8 cellular contexts compared by ENCODE assay signal in genomic region chr6:14743465-14744211, GRCh38.
DNase-seq lines count a peak whose midpoint lies in the region; ATAC-seq, FAIRE-seq and TF ChIP-seq lines count a peak whose summit lies in the region.

No MANE protein-coding gene starts in this region.

- no peaks in the 10 kb centered on the region for H3K79me2 ChIP-seq in astrocyte (ENCODE audit: insufficient read depth, low read length)

- no peaks in the 10 kb centered on the region for H3K9me3 ChIP-seq in astrocyte (ENCODE audit: insufficient read depth, low read depth, low read length)

- H3K27ac ChIP-seq in astrocyte (ENCODE audit: low read depth, low read length): peak overlapping the region; percentile 100

- no peak for TF ChIP-seq CTCF in astrocyte (IDR thresholded peaks at IDR 0.05; ENCODE audit: insufficient read depth, low read depth, low read length)

- ATAC-seq in GM19351 (IDR thresholded peaks at IDR 0.05; ENCODE audit: unreplicated experiment) (peak; percentile 53), GM18873 (IDR thresholded peaks at IDR 0.05; ENCODE audit: low FRiP score, unreplicated experiment) (no peak)
- ATAC-seq in stimulated activated effector memory CD8-positive, alpha-beta T cell treated with anti-CD3 and anti-CD28 coated beads, Interleukin-12 subunit alpha, Interleukin-12 subunit beta, amount 100 ng/mL, for 72 hours: peak; percentile 92

- no peaks in the 10 kb centered on the region for H3K36me3 ChIP-seq in astrocyte (ENCODE audit: insufficient read depth, low read length)

- H3K27me3 ChIP-seq in astrocyte (ENCODE audit: insufficient read depth, low read length): no peaks in the 10 kb centered on the region

- peak overlapping the region; percentile 91 for H3K9ac ChIP-seq in astrocyte (ENCODE audit: low read length)

- H3K9me3 Mint-ChIP-seq in astrocyte (ENCODE audit: unreplicated experiment): no peaks in the 10 kb centered on the region
- peaks cover 8% of the 10 kb centered on the region for H3K9me3 Mint-ChIP-seq in stimulated activated effector memory CD8-positive, alpha-beta T cell treated with anti-CD3 and anti-CD28 coated beads, Interleukin-12 subunit alpha, Interleukin-12 subunit beta, amount 100 ng/mL, for 72 hours

- peaks cover 4% of the 10 kb centered on the region for H3K36me3 Mint-ChIP-seq in astrocyte (ENCODE audit: low read depth, unreplicated experiment)
- peaks cover 24% of the 10 kb centered on the region for H3K36me3 Mint-ChIP-seq in stimulated activated effector memory CD8-positive, alpha-beta T cell treated with anti-CD3 and anti-CD28 coated beads, Interleukin-12 subunit alpha, Interleukin-12 subunit beta, amount 100 ng/mL, for 72 hours

- peak overlapping the region; percentile 100 for H3K27ac Mint-ChIP-seq in astrocyte (ENCODE audit: unreplicated experiment)
- H3K27ac Mint-ChIP-seq in stimulated activated effector memory CD8-positive, alpha-beta T cell treated with anti-CD3 and anti-CD28 coated beads, Interleukin-12 subunit alpha, Interleukin-12 subunit beta, amount 100 ng/mL, for 72 hours: peak overlapping the region; percentile 97

- peaks cover 22% of the 10 kb centered on the region for H3K4me1 ChIP-seq in astrocyte (ENCODE audit: insufficient read depth, low read length)

- H3K4me3 Mint-ChIP-seq in astrocyte (ENCODE audit: unreplicated experiment): peak overlapping the region; percentile 51
- peak overlapping the region; percentile 61 for H3K4me3 Mint-ChIP-seq in stimulated activated effector memory CD8-positive, alpha-beta T cell treated with anti-CD3 and anti-CD28 coated beads, Interleukin-12 subunit alpha, Interleukin-12 subunit beta, amount 100 ng/mL, for 72 hours

- no peaks in the 10 kb centered on the region for H3K27me3 Mint-ChIP-seq in astrocyte (ENCODE audit: low read depth, unreplicated experiment)

- FAIRE-seq in astrocyte (lab: Jason Lieb, UNC) (peak; percentile 99), GM19239 (lab: Jason Lieb, UNC) (no peak)

- peak overlapping the region; percentile 73 for H3K4me2 ChIP-seq in astrocyte (ENCODE audit: low read length)

- DNase-seq in SKM-1 treated with dmso at 0.1 percent for 144 hours (lab: John Stamatoyannopoulos, UW; ENCODE audit: unreplicated experiment) (peak; percentile 62), astrocyte (ENCODE audit: low read depth) (peak; percentile 99), lung microvascular endothelial cell (ENCODE audit: low read depth in 2 of 2) (peak; percentile 26 to 96), GM19239 (ENCODE audit: insufficient read length, low spot score) (no peak), T-helper 9 cell (no peak)
- peak; percentile 35 to 83 for DNase-seq in stimulated activated effector memory CD8-positive, alpha-beta T cell treated with anti-CD3 and anti-CD28 coated beads, Interleukin-12 subunit alpha, Interleukin-12 subunit beta, amount 100 ng/mL, for 72 hours (ENCODE audit: low spot score in 2 of 2)

- no peaks in the 10 kb centered on the region for H4K20me1 ChIP-seq in astrocyte (ENCODE audit: insufficient read depth, low read length)

- peak overlapping the region; percentile 9 for H3K4me3 ChIP-seq in astrocyte (ENCODE audit: insufficient read depth, low read depth, low read length)

- H2AFZ ChIP-seq in astrocyte (ENCODE audit: low read depth, low read length): no peak overlapping the region

- H3K4me1 Mint-ChIP-seq in astrocyte (ENCODE audit: low read depth, unreplicated experiment): peaks cover 18% of the 10 kb centered on the region
- H3K4me1 Mint-ChIP-seq in stimulated activated effector memory CD8-positive, alpha-beta T cell treated with anti-CD3 and anti-CD28 coated beads, Interleukin-12 subunit alpha, Interleukin-12 subunit beta, amount 100 ng/mL, for 72 hours: peaks cover 78% of the 10 kb centered on the region

Comparison
In these comparisons a context has a peak if more than half of its experiments do, and no peak if none do; other contexts are left out.
1. DNase-seq: peak in SKM-1 treated with dmso at 0.1 percent for 144 hours (single experiment), astrocyte (single experiment), lung microvascular endothelial cell (2 of 2) and stimulated activated effector memory CD8-positive, alpha-beta T cell treated with anti-CD3 and anti-CD28 coated beads, Interleukin-12 subunit alpha, Interleukin-12 subunit beta, amount 100 ng/mL, for 72 hours (2 of 2); none in GM19239 (single experiment) and T-helper 9 cell (single experiment).